1 cellular context compared by ENCODE assay signal in the genomic region with DNA sequence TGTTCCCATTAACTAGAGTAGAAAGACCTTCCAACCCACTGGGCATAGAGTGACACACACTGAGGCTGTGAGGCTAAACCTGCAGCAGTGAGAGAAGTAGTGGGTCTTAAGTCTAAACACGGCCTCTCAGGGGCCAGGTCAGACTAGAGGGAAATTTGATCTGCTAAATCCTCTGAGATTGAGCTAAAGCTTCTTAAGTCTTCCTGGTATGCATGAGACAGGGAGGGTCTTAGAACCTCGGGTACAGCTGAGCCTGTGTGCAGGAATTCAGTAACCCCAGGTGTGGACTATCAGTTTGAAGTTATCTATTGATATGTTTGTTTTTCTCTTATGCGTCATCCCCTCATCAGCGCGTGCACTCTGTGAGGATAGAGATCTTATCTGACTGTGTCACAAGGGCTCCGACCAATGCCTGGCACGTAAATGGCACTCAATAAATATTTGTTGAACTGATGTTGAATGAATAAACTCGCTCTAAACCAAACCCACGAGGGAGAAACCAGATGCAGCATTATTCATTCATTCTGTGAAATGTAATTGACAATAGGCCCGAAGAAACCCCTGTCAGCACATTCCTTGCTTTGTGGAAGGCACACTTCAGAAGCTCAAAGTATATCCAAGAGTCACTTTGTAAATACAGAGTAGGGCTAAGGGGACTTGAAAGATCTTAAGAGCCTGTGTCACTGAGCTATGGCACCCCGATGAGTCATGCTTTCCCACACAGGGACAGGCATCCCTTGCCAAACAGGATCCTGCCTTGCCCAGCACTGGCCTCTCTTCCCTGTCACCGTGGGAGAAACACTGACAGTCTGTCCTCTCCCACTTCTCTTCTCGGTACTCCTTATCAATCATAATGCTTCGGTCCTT.
TF ChIP-seq lines count a peak whose summit lies in the region.

No MANE protein-coding gene starts in this region.

TF ChIP-seq in HepG2, 621 proteins besides CTCF, POLR2A, EP300 and RAD21 (continued from another document and continues in another):
- TF ChIP-seq, protein P1, sequence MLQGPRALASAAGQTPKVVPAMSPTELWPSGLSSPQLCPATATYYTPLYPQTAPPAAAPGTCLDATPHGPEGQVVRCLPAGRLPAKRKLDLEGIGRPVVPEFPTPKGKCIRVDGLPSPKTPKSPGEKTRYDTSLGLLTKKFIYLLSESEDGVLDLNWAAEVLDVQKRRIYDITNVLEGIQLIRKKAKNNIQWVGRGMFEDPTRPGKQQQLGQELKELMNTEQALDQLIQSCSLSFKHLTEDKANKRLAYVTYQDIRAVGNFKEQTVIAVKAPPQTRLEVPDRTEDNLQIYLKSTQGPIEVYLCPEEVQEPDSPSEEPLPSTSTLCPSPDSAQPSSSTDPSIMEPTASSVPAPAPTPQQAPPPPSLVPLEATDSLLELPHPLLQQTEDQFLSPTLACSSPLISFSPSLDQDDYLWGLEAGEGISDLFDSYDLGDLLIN (CRISPR knock-in tag; IDR thresholded peaks at IDR 0.05; ENCODE audit: borderline replicate concordance) = no peak
- TF ChIP-seq, protein P2, sequence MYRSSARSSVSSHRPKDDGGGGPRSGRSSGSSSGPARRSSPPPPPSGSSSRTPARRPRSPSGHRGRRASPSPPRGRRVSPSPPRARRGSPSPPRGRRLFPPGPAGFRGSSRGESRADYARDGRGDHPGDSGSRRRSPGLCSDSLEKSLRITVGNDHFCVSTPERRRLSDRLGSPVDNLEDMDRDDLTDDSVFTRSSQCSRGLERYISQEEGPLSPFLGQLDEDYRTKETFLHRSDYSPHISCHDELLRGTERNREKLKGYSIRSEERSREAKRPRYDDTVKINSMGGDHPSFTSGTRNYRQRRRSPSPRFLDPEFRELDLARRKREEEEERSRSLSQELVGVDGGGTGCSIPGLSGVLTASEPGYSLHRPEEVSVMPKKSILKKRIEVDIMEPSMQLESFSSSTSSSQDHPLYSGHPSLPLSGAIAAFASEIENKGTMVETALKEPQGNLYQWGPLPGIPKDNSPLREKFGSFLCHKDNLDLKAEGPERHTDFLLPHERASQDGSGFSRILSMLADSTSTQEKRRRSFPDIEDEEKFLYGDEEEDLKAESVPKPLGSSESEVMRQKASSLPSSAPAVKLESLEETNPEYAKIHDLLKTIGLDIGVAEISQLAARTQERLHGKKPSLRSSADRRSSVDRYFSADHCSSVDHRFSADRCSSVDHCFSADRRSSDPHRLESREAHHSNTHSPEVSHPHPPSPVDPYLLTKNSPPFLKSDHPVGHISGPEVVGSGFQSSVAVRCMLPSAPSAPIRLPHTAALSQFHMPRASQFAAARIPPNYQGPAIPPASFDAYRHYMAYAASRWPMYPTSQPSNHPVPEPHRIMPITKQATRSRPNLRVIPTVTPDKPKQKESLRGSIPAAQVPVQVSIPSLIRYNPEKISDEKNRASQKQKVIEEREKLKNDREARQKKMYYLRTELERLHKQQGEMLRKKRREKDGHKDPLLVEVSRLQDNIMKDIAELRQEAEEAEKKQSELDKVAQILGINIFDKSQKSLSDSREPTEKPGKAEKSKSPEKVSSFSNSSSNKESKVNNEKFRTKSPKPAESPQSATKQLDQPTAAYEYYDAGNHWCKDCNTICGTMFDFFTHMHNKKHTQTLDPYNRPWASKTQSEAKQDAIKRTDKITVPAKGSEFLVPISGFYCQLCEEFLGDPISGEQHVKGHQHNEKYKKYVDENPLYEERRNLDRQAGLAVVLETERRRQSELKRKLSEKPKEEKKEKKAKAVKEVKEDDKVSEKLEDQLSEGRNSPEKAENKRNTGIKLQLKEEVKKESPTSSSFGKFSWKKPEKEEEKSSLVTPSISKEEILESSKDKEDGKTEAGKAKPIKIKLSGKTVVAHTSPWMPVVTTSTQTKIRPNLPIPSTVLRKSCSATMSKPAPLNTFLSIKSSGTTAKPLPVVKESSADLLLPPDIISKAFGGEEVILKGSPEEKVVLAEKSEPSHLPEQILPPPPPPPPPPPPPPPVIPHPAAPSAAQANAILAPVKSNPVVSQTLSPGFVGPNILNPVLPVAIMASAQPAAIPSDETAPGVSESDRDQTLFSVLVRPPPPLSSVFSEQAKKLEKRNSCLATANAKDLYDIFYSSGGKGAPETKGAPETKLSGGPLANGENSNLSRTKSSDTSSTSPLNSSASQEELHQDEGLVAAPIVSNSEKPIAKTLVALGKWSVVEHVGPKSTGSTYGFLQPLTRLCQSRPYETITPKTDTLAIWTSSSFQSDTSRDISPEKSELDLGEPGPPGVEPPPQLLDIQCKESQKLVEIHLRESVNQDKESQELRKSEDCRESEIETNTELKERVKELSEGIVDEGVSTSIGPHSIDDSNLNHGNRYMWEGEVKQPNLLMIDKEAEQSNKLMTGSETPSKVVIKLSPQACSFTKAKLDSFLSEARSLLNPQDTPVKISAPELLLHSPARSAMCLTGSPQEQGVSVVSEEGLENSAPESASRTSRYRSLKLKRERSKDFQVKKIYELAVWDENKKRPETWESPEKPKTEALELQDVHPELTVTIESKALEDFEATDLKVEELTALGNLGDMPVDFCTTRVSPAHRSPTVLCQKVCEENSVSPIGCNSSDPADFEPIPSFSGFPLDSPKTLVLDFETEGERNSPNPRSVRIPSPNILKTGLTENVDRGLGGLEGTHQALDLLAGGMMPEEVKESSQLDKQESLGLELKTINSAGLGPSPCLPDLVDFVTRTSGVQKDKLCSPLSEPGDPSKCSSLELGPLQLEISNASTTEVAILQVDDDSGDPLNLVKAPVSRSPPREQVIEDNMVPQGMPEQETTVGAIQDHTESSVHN (CRISPR knock-in tag; IDR thresholded peaks at IDR 0.05) = no peak
- TF ChIP-seq, protein P3, sequence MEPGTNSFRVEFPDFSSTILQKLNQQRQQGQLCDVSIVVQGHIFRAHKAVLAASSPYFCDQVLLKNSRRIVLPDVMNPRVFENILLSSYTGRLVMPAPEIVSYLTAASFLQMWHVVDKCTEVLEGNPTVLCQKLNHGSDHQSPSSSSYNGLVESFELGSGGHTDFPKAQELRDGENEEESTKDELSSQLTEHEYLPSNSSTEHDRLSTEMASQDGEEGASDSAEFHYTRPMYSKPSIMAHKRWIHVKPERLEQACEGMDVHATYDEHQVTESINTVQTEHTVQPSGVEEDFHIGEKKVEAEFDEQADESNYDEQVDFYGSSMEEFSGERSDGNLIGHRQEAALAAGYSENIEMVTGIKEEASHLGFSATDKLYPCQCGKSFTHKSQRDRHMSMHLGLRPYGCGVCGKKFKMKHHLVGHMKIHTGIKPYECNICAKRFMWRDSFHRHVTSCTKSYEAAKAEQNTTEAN (CRISPR knock-in tag; conservative IDR thresholded peaks at IDR 0.05) = no peak
- TF ChIP-seq, protein P4, sequence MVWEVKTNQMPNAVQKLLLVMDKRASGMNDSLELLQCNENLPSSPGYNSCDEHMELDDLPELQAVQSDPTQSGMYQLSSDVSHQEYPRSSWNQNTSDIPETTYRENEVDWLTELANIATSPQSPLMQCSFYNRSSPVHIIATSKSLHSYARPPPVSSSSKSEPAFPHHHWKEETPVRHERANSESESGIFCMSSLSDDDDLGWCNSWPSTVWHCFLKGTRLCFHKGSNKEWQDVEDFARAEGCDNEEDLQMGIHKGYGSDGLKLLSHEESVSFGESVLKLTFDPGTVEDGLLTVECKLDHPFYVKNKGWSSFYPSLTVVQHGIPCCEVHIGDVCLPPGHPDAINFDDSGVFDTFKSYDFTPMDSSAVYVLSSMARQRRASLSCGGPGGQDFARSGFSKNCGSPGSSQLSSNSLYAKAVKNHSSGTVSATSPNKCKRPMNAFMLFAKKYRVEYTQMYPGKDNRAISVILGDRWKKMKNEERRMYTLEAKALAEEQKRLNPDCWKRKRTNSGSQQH (CRISPR knock-in tag; IDR thresholded peaks at IDR 0.05; ENCODE audit: low read depth) = peak; percentile 94
- TF ChIP-seq ZNF549 (CRISPR knock-in tag; IDR thresholded peaks at IDR 0.05) (no peak), NFE2 (CRISPR knock-in tag; IDR thresholded peaks at IDR 0.05) (no peak), DMAP1 (CRISPR knock-in tag; IDR thresholded peaks at IDR 0.05) (no peak), ZNF143 (CRISPR knock-in tag; IDR thresholded peaks at IDR 0.05) (no peak), LCORL (IDR thresholded peaks at IDR 0.05) (no peak), LCORL (CRISPR knock-in tag; IDR thresholded peaks at IDR 0.05) (peak; percentile 60; the same call in 1 of the 2 replicates), KMT2B (CRISPR knock-in tag; IDR thresholded peaks at IDR 0.05) (no peak), ZNF350 (CRISPR knock-in tag; IDR thresholded peaks at IDR 0.05; ENCODE audit: borderline replicate concordance, low read depth) (no peak), ZNF136 (CRISPR knock-in tag; IDR thresholded peaks at IDR 0.05; ENCODE audit: low read depth) (0 out of 2 replicates have a peak, but pooled peaks have one; percentile 71), ZSCAN25 (CRISPR knock-in tag; IDR thresholded peaks at IDR 0.05) (no peak), HOXA5 (CRISPR knock-in tag; IDR thresholded peaks at IDR 0.05) (no peak), NKX3-1 (CRISPR knock-in tag; IDR thresholded peaks at IDR 0.05) (no peak), ZNF3 (CRISPR knock-in tag; IDR thresholded peaks at IDR 0.05) (0 out of 2 replicates have a peak, but pooled peaks have one; percentile 54), DPF2 (CRISPR knock-in tag; IDR thresholded peaks at IDR 0.05; ENCODE audit: borderline replicate concordance, low read depth) (peak; percentile 54; the same call in 1 of the 2 replicates)
- TF ChIP-seq, protein P5, sequence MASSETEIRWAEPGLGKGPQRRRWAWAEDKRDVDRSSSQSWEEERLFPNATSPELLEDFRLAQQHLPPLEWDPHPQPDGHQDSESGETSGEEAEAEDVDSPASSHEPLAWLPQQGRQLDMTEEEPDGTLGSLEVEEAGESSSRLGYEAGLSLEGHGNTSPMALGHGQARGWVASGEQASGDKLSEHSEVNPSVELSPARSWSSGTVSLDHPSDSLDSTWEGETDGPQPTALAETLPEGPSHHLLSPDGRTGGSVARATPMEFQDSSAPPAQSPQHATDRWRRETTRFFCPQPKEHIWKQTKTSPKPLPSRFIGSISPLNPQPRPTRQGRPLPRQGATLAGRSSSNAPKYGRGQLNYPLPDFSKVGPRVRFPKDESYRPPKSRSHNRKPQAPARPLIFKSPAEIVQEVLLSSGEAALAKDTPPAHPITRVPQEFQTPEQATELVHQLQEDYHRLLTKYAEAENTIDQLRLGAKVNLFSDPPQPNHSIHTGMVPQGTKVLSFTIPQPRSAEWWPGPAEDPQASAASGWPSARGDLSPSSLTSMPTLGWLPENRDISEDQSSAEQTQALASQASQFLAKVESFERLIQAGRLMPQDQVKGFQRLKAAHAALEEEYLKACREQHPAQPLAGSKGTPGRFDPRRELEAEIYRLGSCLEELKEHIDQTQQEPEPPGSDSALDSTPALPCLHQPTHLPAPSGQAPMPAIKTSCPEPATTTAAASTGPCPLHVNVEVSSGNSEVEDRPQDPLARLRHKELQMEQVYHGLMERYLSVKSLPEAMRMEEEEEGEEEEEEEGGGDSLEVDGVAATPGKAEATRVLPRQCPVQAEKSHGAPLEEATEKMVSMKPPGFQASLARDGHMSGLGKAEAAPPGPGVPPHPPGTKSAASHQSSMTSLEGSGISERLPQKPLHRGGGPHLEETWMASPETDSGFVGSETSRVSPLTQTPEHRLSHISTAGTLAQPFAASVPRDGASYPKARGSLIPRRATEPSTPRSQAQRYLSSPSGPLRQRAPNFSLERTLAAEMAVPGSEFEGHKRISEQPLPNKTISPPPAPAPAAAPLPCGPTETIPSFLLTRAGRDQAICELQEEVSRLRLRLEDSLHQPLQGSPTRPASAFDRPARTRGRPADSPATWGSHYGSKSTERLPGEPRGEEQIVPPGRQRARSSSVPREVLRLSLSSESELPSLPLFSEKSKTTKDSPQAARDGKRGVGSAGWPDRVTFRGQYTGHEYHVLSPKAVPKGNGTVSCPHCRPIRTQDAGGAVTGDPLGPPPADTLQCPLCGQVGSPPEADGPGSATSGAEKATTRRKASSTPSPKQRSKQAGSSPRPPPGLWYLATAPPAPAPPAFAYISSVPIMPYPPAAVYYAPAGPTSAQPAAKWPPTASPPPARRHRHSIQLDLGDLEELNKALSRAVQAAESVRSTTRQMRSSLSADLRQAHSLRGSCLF (CRISPR knock-in tag; IDR thresholded peaks at IDR 0.05; ENCODE audit: borderline replicate concordance) = no peak
- TF ChIP-seq, protein P6, sequence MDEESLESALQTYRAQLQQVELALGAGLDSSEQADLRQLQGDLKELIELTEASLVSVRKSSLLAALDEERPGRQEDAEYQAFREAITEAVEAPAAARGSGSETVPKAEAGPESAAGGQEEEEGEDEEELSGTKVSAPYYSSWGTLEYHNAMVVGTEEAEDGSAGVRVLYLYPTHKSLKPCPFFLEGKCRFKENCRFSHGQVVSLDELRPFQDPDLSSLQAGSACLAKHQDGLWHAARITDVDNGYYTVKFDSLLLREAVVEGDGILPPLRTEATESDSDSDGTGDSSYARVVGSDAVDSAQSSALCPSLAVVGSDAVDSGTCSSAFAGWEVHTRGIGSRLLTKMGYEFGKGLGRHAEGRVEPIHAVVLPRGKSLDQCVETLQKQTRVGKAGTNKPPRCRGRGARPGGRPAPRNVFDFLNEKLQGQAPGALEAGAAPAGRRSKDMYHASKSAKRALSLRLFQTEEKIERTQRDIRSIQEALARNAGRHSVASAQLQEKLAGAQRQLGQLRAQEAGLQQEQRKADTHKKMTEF (CRISPR knock-in tag; IDR thresholded peaks at IDR 0.05) = peak; percentile 53; the same call in 1 of the 2 replicates
- TF ChIP-seq, protein P7, sequence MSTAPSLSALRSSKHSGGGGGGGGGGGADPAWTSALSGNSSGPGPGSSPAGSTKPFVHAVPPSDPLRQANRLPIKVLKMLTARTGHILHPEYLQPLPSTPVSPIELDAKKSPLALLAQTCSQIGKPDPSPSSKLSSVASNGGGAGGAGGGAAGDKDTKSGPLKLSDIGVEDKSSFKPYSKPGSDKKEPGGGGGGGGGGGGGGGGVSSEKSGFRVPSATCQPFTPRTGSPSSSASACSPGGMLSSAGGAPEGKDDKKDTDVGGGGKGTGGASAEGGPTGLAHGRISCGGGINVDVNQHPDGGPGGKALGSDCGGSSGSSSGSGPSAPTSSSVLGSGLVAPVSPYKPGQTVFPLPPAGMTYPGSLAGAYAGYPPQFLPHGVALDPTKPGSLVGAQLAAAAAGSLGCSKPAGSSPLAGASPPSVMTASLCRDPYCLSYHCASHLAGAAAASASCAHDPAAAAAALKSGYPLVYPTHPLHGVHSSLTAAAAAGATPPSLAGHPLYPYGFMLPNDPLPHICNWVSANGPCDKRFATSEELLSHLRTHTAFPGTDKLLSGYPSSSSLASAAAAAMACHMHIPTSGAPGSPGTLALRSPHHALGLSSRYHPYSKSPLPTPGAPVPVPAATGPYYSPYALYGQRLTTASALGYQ (CRISPR knock-in tag; IDR thresholded peaks at IDR 0.05) = peak; percentile 91; the same call in 1 of the 2 replicates
- TF ChIP-seq, protein P8, sequence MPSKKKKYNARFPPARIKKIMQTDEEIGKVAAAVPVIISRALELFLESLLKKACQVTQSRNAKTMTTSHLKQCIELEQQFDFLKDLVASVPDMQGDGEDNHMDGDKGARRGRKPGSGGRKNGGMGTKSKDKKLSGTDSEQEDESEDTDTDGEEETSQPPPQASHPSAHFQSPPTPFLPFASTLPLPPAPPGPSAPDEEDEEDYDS (CRISPR knock-in tag; IDR thresholded peaks at IDR 0.05) = no peak
- TF ChIP-seq, protein P9, sequence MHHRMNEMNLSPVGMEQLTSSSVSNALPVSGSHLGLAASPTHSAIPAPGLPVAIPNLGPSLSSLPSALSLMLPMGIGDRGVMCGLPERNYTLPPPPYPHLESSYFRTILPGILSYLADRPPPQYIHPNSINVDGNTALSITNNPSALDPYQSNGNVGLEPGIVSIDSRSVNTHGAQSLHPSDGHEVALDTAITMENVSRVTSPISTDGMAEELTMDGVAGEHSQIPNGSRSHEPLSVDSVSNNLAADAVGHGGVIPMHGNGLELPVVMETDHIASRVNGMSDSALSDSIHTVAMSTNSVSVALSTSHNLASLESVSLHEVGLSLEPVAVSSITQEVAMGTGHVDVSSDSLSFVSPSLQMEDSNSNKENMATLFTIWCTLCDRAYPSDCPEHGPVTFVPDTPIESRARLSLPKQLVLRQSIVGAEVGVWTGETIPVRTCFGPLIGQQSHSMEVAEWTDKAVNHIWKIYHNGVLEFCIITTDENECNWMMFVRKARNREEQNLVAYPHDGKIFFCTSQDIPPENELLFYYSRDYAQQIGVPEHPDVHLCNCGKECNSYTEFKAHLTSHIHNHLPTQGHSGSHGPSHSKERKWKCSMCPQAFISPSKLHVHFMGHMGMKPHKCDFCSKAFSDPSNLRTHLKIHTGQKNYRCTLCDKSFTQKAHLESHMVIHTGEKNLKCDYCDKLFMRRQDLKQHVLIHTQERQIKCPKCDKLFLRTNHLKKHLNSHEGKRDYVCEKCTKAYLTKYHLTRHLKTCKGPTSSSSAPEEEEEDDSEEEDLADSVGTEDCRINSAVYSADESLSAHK (CRISPR knock-in tag; IDR thresholded peaks at IDR 0.05; ENCODE audit: borderline replicate concordance) = no peak
